In genomic region chrX:15838017-15838416, GRCh38 we compare ENCODE assay signal across 12 cellular contexts. TPM values are rescaled to one million over a fixed set of nuclear protein-coding genes. Genes with fewer than 3 reads are reported as not detected.
DNase-seq lines count a peak whose midpoint lies in the region; ATAC-seq and TF ChIP-seq lines count a peak whose summit lies in the region.
"Had no signal": no experiment of that assay in that cellular context is flagged by ENCODE, and none has a peak within 500 bp of the region (broad histone marks: within the 10 kb centered on the region; RNA-seq: fewer than 3 reads in every experiment).

No MANE protein-coding gene starts in this region.

- TF ChIP-seq CTCF in BE2C (IDR thresholded peaks at IDR 0.05; ENCODE audit: low read depth, low read length), result peak; percentile 21; the same call in 1 of the 2 replicates
- peak; percentile 40 for TF ChIP-seq CTCF in fibroblast of the aortic adventitia (IDR thresholded peaks at IDR 0.05; ENCODE audit: insufficient read depth, low read length)
- no peak for TF ChIP-seq CTCF in prostate gland (IDR thresholded peaks at IDR 0.05)

- no peak overlapping the region for H3K27ac ChIP-seq in prostate gland
- H3K27ac ChIP-seq: esophagus muscularis mucosa, uterus had no signal

- no peaks in the 10 kb centered on the region for H3K9me3 ChIP-seq in BE2C
- no peaks in the 10 kb centered on the region for H3K9me3 ChIP-seq in prostate gland
- H3K9me3 ChIP-seq: esophagus muscularis mucosa, uterus had no signal

- 92% methylated on average over 3 of the region's 3 CpGs for WGBS in prostate gland

- no peaks in the 10 kb centered on the region for H3K27me3 ChIP-seq in BE2C
- no peaks in the 10 kb centered on the region for H3K27me3 ChIP-seq in prostate gland (replicated peaks; ENCODE audit: insufficient read depth)
- H3K27me3 ChIP-seq: esophagus muscularis mucosa, uterus had no signal

- H3K4me1 ChIP-seq in BE2C, result no peaks in the 10 kb centered on the region
- H3K4me1 ChIP-seq in prostate gland (replicated peaks), result no peaks in the 10 kb centered on the region
- H3K4me1 ChIP-seq: uterus had no signal

- H3K4me3 ChIP-seq in BE2C (ENCODE audit: low read depth, low read length) (no peak overlapping the region), fibroblast of the aortic adventitia (ENCODE audit: low read depth, low read length) (no peak overlapping the region), prostate gland (no peak overlapping the region)
- H3K4me3 ChIP-seq: esophagus muscularis mucosa, uterus had no signal

- H3K36me3 ChIP-seq in BE2C (no peaks in the 10 kb centered on the region), prostate gland (no peaks in the 10 kb centered on the region)
- H3K36me3 ChIP-seq: uterus had no signal

- ATAC-seq in GM18502 (IDR thresholded peaks at IDR 0.05; ENCODE audit: poor library complexity, unreplicated experiment) (peak; percentile 61), HG03378 (IDR thresholded peaks at IDR 0.05; ENCODE audit: unreplicated experiment) (no peak), HG03025 (IDR thresholded peaks at IDR 0.05; ENCODE audit: low FRiP score, unreplicated experiment) (no peak)
- ATAC-seq: left colon had no signal

- no peak for TF ChIP-seq POLR2A in prostate gland (IDR thresholded peaks at IDR 0.05)

- no peak for DNase-seq in BE2C
- peak; percentile 10 for DNase-seq in RPMI8226
- no peak for DNase-seq in fibroblast of the aortic adventitia (ENCODE audit: low read depth)
- DNase-seq in prostate gland (ENCODE audit: low spot score), result no peak
- no peak for DNase-seq in NCI-H2196 (lab: John Stamatoyannopoulos, UW; ENCODE audit: unreplicated experiment)
- DNase-seq: left colon, MV-4-11, uterus had no signal

- intact Hi-C loops in prostate gland (cut with DNase I), result no loop called here

RNA-seq across cellular contexts. Expression of gene AP1S2, which starts 16.6 kb away (rescaled TPM):
- 25.1 TPM for polyA plus RNA-seq in BE2C (2012; ENCODE audit: insufficient read depth, insufficient read length, low read depth)
- total RNA-seq in fibroblast of the aortic adventitia (ENCODE audit: low replicate concordance), result 43.8 and 51.3 TPM in 2 replicates
- total RNA-seq in prostate gland, result 100 to 1,000 TPM in 1 of 2 donors, 10 to 100 TPM in 1; 27.3 to 122 TPM

RNA-seq across cellular contexts. Expression of gene ZRSR2, which starts 47.7 kb away (rescaled TPM):
- 23.4 TPM for polyA plus RNA-seq in BE2C (2012; ENCODE audit: insufficient read depth, insufficient read length, low read depth)
- total RNA-seq in fibroblast of the aortic adventitia (ENCODE audit: low replicate concordance) (3.4 and 6.0 TPM in 2 replicates), prostate gland (1 to 10 TPM; 2.9 to 6.2 TPM)

Comparison
In these comparisons a context has a peak if more than half of its experiments do, and no peak if none do; other contexts are left out.
1. CTCF ChIP-seq: peak in BE2C (single experiment) and fibroblast of the aortic adventitia (single experiment); none in prostate gland (0 of 4).